In the genomic region with DNA sequence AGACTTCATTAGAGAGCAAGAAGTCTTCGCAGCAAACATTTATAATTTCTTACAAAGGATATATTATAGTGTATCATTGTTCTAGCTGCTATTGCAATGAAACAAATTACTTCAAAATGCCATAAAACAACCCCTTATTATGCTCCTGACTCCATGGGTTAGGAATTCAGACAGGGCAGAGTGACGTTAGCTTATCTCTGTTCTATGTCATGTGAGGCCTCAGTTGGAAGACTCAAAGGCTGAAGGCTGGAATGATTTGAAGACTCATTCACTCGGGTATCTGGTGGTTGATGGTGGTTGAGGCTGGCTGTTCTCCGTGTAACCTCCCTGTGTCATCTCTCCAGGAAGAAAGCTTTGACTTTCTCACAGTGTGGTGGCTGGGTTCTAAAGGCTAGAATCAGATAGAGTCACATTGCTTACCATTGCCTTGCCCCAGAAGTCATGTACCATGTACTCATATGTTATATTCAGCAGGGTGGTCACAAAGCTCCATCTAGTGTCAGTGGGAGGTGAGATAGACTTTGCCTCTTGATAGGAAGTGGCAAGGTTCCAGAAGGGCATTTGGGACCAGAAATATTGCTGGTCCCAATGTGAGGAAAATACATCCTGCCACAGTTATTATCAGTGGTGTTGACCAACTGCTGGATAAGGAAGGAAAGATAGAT, we compare ENCODE assay signal across 23 cellular contexts.
"Had no signal": no experiment of that assay in that cellular context is flagged by ENCODE, and none has a peak within 500 bp of the region (broad histone marks: within the 10 kb centered on the region; RNA-seq: fewer than 3 reads in every experiment).

No MANE protein-coding gene starts in this region.

- H3K27ac ChIP-seq: ascending aorta, gastroesophageal sphincter, heart left ventricle, neutrophil, parathyroid adenoma, tibial nerve, vagina had no signal

- H3K36me3 ChIP-seq: ascending aorta, gastroesophageal sphincter, heart left ventricle, neutrophil, tibial nerve, vagina had no signal

- H3K27me3 ChIP-seq: ascending aorta, gastroesophageal sphincter, heart left ventricle, neutrophil, tibial nerve, vagina had no signal

- H3K9me3 ChIP-seq: ascending aorta, gastroesophageal sphincter, heart left ventricle, neutrophil, tibial nerve, vagina had no signal

- H3K4me3 ChIP-seq: ascending aorta, gastroesophageal sphincter, heart left ventricle, tibial nerve, vagina had no signal

- H3K4me1 ChIP-seq: ascending aorta, gastroesophageal sphincter, parathyroid adenoma, tibial nerve, vagina had no signal

- DNase-seq: activated CD4-positive, alpha-beta T cell treated with anti-CD3 and anti-CD28 coated beads, Interleukin-2, amount 50 U/mL, for 1 hour; activated CD8-positive, alpha-beta memory T cell treated with anti-CD3 and anti-CD28 coated beads for 24 hours; activated CD8-positive, alpha-beta memory T cell treated with anti-CD3 and anti-CD28 coated beads, Interleukin-2, amount 50 U/mL, for 48 hours; activated effector memory CD4-positive, alpha-beta T cell treated with Interleukin-2 at 50 U/mL for 16 hours; activated naive CD4-positive, alpha-beta T cell treated with anti-CD3 and anti-CD28 coated beads, Interleukin-2, amount 50 U/mL, for 16 hours; activated T-cell treated with anti-CD3 and anti-CD28 coated beads, Interleukin-2, amount 50 U/mL, for 48 hours; effector CD8-positive, alpha-beta T cell; heart left ventricle; immature natural killer cell; left ventricle myocardium superior; natural killer cell; stimulated activated CD4-positive, alpha-beta T cell treated with anti-CD3 and anti-CD28 coated beads, Interleukin-1b, Interleukin-23, amount 100 ng/mL, for 48 hours; stimulated activated CD8-positive, alpha-beta memory T cell treated with anti-CD3 and anti-CD28 coated beads, Interleukin-4, amount 100 ng/mL, for 48 hours; stimulated activated naive CD4-positive, alpha-beta T cell; substantia nigra; T-helper 1 cell; T-helper 9 cell had no signal
